8 cellular contexts compared by ENCODE assay signal in genomic region chr11:95788921-95789505, GRCh38. TPM values are rescaled to one million over a fixed set of nuclear protein-coding genes. Genes with fewer than 3 reads are reported as not detected.
DNase-seq lines count a peak whose midpoint lies in the region; ATAC-seq, FAIRE-seq and TF ChIP-seq lines count a peak whose summit lies in the region.

No MANE protein-coding gene starts in this region.

- DNase-seq in AG10803 (ENCODE audit: low read depth) (peak; percentile 47), GM12891 (ENCODE audit: insufficient read length, low spot score) (no peak), NCI-H1105 treated with DMSO at 0.1 percent for 48 hours (lab: John Stamatoyannopoulos, UW) (peak; percentile 24), foreskin keratinocyte (peak in 1 of 2 donors; percentile 14), osteocyte (ENCODE audit: extremely low spot score, unreplicated experiment) (peak; percentile 84)
- DNase-seq in activated T-helper 1 cell treated with anti-CD3 and anti-CD28 coated beads, Interleukin-12 subunit alpha, Interleukin-12 subunit beta, Interleukin-2, Interleukin-4 antibody, amounts not matched to agents 30 ng/mL and 10 ng/mL and 1 ng/mL, durations not matched to agents 14 hours and 24 hours and 36 hours (ENCODE audit: low spot score): peak; percentile 27

- H3K27ac Mint-ChIP-seq in activated T-helper 1 cell treated with anti-CD3 and anti-CD28 coated beads, Interleukin-12 subunit alpha, Interleukin-12 subunit beta, Interleukin-2, Interleukin-4 antibody, amounts not matched to agents 30 ng/mL and 10 ng/mL and 1 ng/mL, durations not matched to agents 14 hours and 24 hours and 36 hours: peak overlapping the region; percentile 80
- peak overlapping the region; percentile 100 for H3K27ac Mint-ChIP-seq in osteocyte (ENCODE audit: unreplicated experiment)

- peak overlapping the region; percentile 91 for H3K4me3 ChIP-seq in AG10803 (ENCODE audit: low read length)

- FAIRE-seq in GM12891 (lab: Jason Lieb, UNC): no peak

- H3K27me3 Mint-ChIP-seq in activated T-helper 1 cell treated with anti-CD3 and anti-CD28 coated beads, Interleukin-12 subunit alpha, Interleukin-12 subunit beta, Interleukin-2, Interleukin-4 antibody, amounts not matched to agents 30 ng/mL and 10 ng/mL and 1 ng/mL, durations not matched to agents 14 hours and 24 hours and 36 hours (ENCODE audit: insufficient read depth): no peaks in the 10 kb centered on the region
- H3K27me3 Mint-ChIP-seq in osteocyte (ENCODE audit: unreplicated experiment): no peaks in the 10 kb centered on the region

- no peaks in the 10 kb centered on the region for H3K27me3 ChIP-seq in foreskin keratinocyte

- peaks cover 38% of the 10 kb centered on the region for H3K36me3 Mint-ChIP-seq in activated T-helper 1 cell treated with anti-CD3 and anti-CD28 coated beads, Interleukin-12 subunit alpha, Interleukin-12 subunit beta, Interleukin-2, Interleukin-4 antibody, amounts not matched to agents 30 ng/mL and 10 ng/mL and 1 ng/mL, durations not matched to agents 14 hours and 24 hours and 36 hours (ENCODE audit: low read depth)
- peaks cover 15% of the 10 kb centered on the region for H3K36me3 Mint-ChIP-seq in osteocyte (ENCODE audit: unreplicated experiment)

- peak overlapping the region; percentile 94 for H3K27ac ChIP-seq in foreskin keratinocyte

- peak overlapping the region; percentile 96 for H3K4me3 Mint-ChIP-seq in activated T-helper 1 cell treated with anti-CD3 and anti-CD28 coated beads, Interleukin-12 subunit alpha, Interleukin-12 subunit beta, Interleukin-2, Interleukin-4 antibody, amounts not matched to agents 30 ng/mL and 10 ng/mL and 1 ng/mL, durations not matched to agents 14 hours and 24 hours and 36 hours
- peak overlapping the region; percentile 100 for H3K4me3 Mint-ChIP-seq in osteocyte (ENCODE audit: unreplicated experiment)

- intact Hi-C loops in activated T-helper 1 cell treated with anti-CD3 and anti-CD28 coated beads, Interleukin-12 subunit alpha, Interleukin-12 subunit beta, Interleukin-2, Interleukin-4 antibody, amounts not matched to agents 30 ng/mL and 10 ng/mL and 1 ng/mL, durations not matched to agents 14 hours and 24 hours and 36 hours (cut with micrococcal nuclease): loop anchor here (1.0 to 2.0 kb wide), 6 partner anchors 74 to 1296 kb away; partner anchors contain the start of genes ANKRD49, MRE11 and SESN3

- ATAC-seq in foreskin keratinocyte: peak; percentile 0
- no peak for ATAC-seq in GM21367 (IDR thresholded peaks at IDR 0.05; ENCODE audit: unreplicated experiment)
- no peak for ATAC-seq in GM19452 (IDR thresholded peaks at IDR 0.05; ENCODE audit: unreplicated experiment)

- TF ChIP-seq CTCF in AG10803 (conservative IDR thresholded peaks at IDR 0.05; ENCODE audit: low read length) (peak; percentile 52), foreskin keratinocyte (conservative IDR thresholded peaks at IDR 0.05) (peak; percentile 31), osteocyte (IDR thresholded peaks at IDR 0.05) (peak; percentile 51)

- TF ChIP-seq POLR2A in GM12891 (IDR thresholded peaks at IDR 0.05; ENCODE audit: low read depth, low read length): peak; percentile 75; the same call in 1 of the 2 replicates

- no peaks in the 10 kb centered on the region for H3K9me3 Mint-ChIP-seq in activated T-helper 1 cell treated with anti-CD3 and anti-CD28 coated beads, Interleukin-12 subunit alpha, Interleukin-12 subunit beta, Interleukin-2, Interleukin-4 antibody, amounts not matched to agents 30 ng/mL and 10 ng/mL and 1 ng/mL, durations not matched to agents 14 hours and 24 hours and 36 hours
- H3K9me3 Mint-ChIP-seq in osteocyte (ENCODE audit: unreplicated experiment): no peaks in the 10 kb centered on the region

- peaks cover 6% of the 10 kb centered on the region for H3K4me1 ChIP-seq in foreskin keratinocyte

- peaks cover 66% of the 10 kb centered on the region for H3K4me1 Mint-ChIP-seq in activated T-helper 1 cell treated with anti-CD3 and anti-CD28 coated beads, Interleukin-12 subunit alpha, Interleukin-12 subunit beta, Interleukin-2, Interleukin-4 antibody, amounts not matched to agents 30 ng/mL and 10 ng/mL and 1 ng/mL, durations not matched to agents 14 hours and 24 hours and 36 hours (ENCODE audit: low read depth)
- H3K4me1 Mint-ChIP-seq in osteocyte (ENCODE audit: unreplicated experiment): peaks cover 24% of the 10 kb centered on the region

TF ChIP-seq in GM12891, 5 proteins besides CTCF, POLR2A, EP300 and RAD21:
- TF ChIP-seq POU2F2 (IDR thresholded peaks at IDR 0.05; ENCODE audit: low read depth, low read length) (no peak), POLR2AphosphoS5 (IDR thresholded peaks at IDR 0.05; ENCODE audit: low read depth, low read length) (no peak; the same call in 1 of the 2 replicates), PAX5 (IDR thresholded peaks at IDR 0.05; ENCODE audit: insufficient read depth, low read length, severe bottlenecking) (no peak), SPI1 (IDR thresholded peaks at IDR 0.05; ENCODE audit: low read depth, low read length) (no peak), TAF1 (IDR thresholded peaks at IDR 0.05; ENCODE audit: low read depth, low read length) (no peak)

RNA-seq across cellular contexts. Expression of gene FAM76B, which starts 0.6 kb away (rescaled TPM):
- 19.0 TPM for polyA plus RNA-seq in GM12891 (2012; ENCODE audit: low read depth, missing spikeins)
- 40.5 and 45.6 TPM in 2 replicates for total RNA-seq in activated T-helper 1 cell treated with anti-CD3 and anti-CD28 coated beads, Interleukin-12 subunit alpha, Interleukin-12 subunit beta, Interleukin-2, Interleukin-4 antibody, amounts not matched to agents 30 ng/mL and 10 ng/mL and 1 ng/mL, durations not matched to agents 14 hours and 24 hours and 36 hours
- 10.0 and 11.1 TPM in 2 replicates for total RNA-seq in foreskin keratinocyte
- polyA plus RNA-seq in foreskin keratinocyte: 2.0 and 2.8 TPM in 2 replicates
- 26.7 and 27.2 TPM in 2 replicates for total RNA-seq in osteocyte

RNA-seq across cellular contexts. Expression of gene CEP57, which starts 1.3 kb away (rescaled TPM):
- 34.2 TPM for polyA plus RNA-seq in GM12891 (2012; ENCODE audit: low read depth, missing spikeins)
- 77.1 and 77.7 TPM in 2 replicates for total RNA-seq in activated T-helper 1 cell treated with anti-CD3 and anti-CD28 coated beads, Interleukin-12 subunit alpha, Interleukin-12 subunit beta, Interleukin-2, Interleukin-4 antibody, amounts not matched to agents 30 ng/mL and 10 ng/mL and 1 ng/mL, durations not matched to agents 14 hours and 24 hours and 36 hours
- 34.9 and 37.8 TPM in 2 replicates for total RNA-seq in foreskin keratinocyte
- polyA plus RNA-seq in foreskin keratinocyte: 11.9 and 15.4 TPM in 2 replicates
- total RNA-seq in osteocyte: 31.3 and 37.0 TPM in 2 replicates
